Comparison of ENCODE assay signal across 22 cellular contexts in genomic region chr22:37599161-37599560, GRCh38. TPM values are rescaled to one million over a fixed set of nuclear protein-coding genes. Genes with fewer than 3 reads are reported as not detected.
DNase-seq lines count a peak whose midpoint lies in the region; TF ChIP-seq lines count a peak whose summit lies in the region.
"Had no signal": no experiment of that assay in that cellular context is flagged by ENCODE, and none has a peak within 500 bp of the region (broad histone marks: within the 10 kb centered on the region; RNA-seq: fewer than 3 reads in every experiment).

No MANE protein-coding gene starts in this region.

- no peak for TF ChIP-seq POLR2A in prostate gland (IDR thresholded peaks at IDR 0.05)

- no peaks in the 10 kb centered on the region for H3K9me3 ChIP-seq in prostate gland

- in situ Hi-C loops in brain microvascular endothelial cell (cut with HindIII; ENCODE audit: low pct_ligation_motif_present, low sequenced_read_pairs): no loop called here

- DNase-seq in DMS153 (lab: John Stamatoyannopoulos, UW) (peak; percentile 7), DMS153 treated with DMSO at 0.1 percent for 48 hours (lab: John Stamatoyannopoulos, UW; ENCODE audit: unreplicated experiment) (no peak), NCI-H2196 (lab: John Stamatoyannopoulos, UW; ENCODE audit: unreplicated experiment) (peak; percentile 47), dermis blood vessel endothelial cell (peak; percentile 14), prostate gland (ENCODE audit: low spot score) (peak; percentile 62), brain microvascular endothelial cell (no peak), GM19240 (ENCODE audit: insufficient read length, low spot score) (no peak), COLO829 (ENCODE audit: low spot score) (no peak)
- DNase-seq: activated CD4-positive, alpha-beta T cell treated with anti-CD3 and anti-CD28 coated beads, Interleukin-2, amount 50 U/mL, for 1 hour; activated naive CD4-positive, alpha-beta T cell treated with Interleukin-2 at 50 U/mL for 16 hours; activated T-cell treated with anti-CD3 and anti-CD28 coated beads for 4 hours; C1 segment of cervical spinal cord; NCI-H1694 treated with DMSO at 0.1 percent for 48 hours; NCI-H524 treated with DMSO at 0.1 percent for 48 hours; stimulated activated naive B cell treated with anti-CD40 and anti-IgM and Interleukin-4, amounts not matched to agents 10 μg/mL and 1 μg/mL and 100 μg/mL, for 72 hours; SW 1271; trophoblast cell had no signal

- H3K36me3 ChIP-seq in prostate gland: no peaks in the 10 kb centered on the region
- H3K36me3 ChIP-seq in brain microvascular endothelial cell (replicated peaks): no peaks in the 10 kb centered on the region

- TF ChIP-seq CTCF in prostate gland (IDR thresholded peaks at IDR 0.05) (no peak), brain microvascular endothelial cell (IDR thresholded peaks at IDR 0.05; ENCODE audit: low read depth, low read length, missing control alignments) (no peak)

- H3K4me3 ChIP-seq in prostate gland (no peak overlapping the region), brain microvascular endothelial cell (ENCODE audit: low read depth, low read length) (no peak overlapping the region)
- H3K4me3 ChIP-seq: lung had no signal

- WGBS in prostate gland: 59% methylated on average over 4 of the region's 4 CpGs

- no peaks in the 10 kb centered on the region for H3K4me1 ChIP-seq in prostate gland (replicated peaks)

- H3K27me3 ChIP-seq in prostate gland (replicated peaks; ENCODE audit: insufficient read depth) (no peaks in the 10 kb centered on the region), brain microvascular endothelial cell (replicated peaks) (no peaks in the 10 kb centered on the region)

- H3K27ac ChIP-seq in prostate gland (peak overlapping the region in 1 of 2 donors; percentile 31), brain microvascular endothelial cell (no peak overlapping the region)

- intact Hi-C loops in prostate gland (cut with DNase I): loop anchor here (10.0 kb wide), 1 partner anchor 64 kb away; no protein-coding TSS in a partner anchor

RNA-seq across cellular contexts. Expression of gene GGA1, which starts 9.5 kb away (rescaled TPM):
- total RNA-seq in dermis blood vessel endothelial cell: 48.3 and 55.3 TPM in 2 replicates
- 100 to 1,000 TPM in 1 of 2 donors, 10 to 100 TPM in 1; 43.9 to 146 TPM for total RNA-seq in prostate gland

RNA-seq across cellular contexts. Expression of gene LGALS2, which starts 19.3 kb away (rescaled TPM):
- not detected in 2 replicates for total RNA-seq in dermis blood vessel endothelial cell
- total RNA-seq in prostate gland: not detected
- total RNA-seq: A172, glomerular endothelial cell, MCF 10A, neural crest cell had no signal

RNA-seq across cellular contexts. Expression of gene CDC42EP1, which starts 38.9 kb away (rescaled TPM):
- total RNA-seq in dermis blood vessel endothelial cell (22.6 and 25.8 TPM in 2 replicates), prostate gland (10 to 100 TPM; 28.6 to 97.0 TPM)

RNA-seq across cellular contexts. Expression of gene SH3BP1, which starts 40.3 kb away (rescaled TPM):
- total RNA-seq in dermis blood vessel endothelial cell: 0.85 and 2.7 TPM in 2 replicates
- total RNA-seq in prostate gland: 10 to 100 TPM; 10.9 to 12.0 TPM
- total RNA-seq: A172 had no signal

RNA-seq across cellular contexts. Expression of gene PDXP, which starts 59.4 kb away (rescaled TPM):
- total RNA-seq in dermis blood vessel endothelial cell (9.0 and 13.3 TPM in 2 replicates), prostate gland (10 to 100 TPM; 12.9 to 87.8 TPM)

Comparison
In these comparisons a context has a peak if more than half of its experiments do, and no peak if none do; other contexts are left out.
1. DNase-seq: peak in DMS153 (single experiment), NCI-H2196 (single experiment), dermis blood vessel endothelial cell (single experiment) and prostate gland (single experiment); none in DMS153 treated with DMSO at 0.1 percent for 48 hours (single experiment), brain microvascular endothelial cell (single experiment), GM19240 (single experiment) and COLO829 (single experiment).